ENCODE assay signal across 26 cellular contexts in the genomic region with DNA sequence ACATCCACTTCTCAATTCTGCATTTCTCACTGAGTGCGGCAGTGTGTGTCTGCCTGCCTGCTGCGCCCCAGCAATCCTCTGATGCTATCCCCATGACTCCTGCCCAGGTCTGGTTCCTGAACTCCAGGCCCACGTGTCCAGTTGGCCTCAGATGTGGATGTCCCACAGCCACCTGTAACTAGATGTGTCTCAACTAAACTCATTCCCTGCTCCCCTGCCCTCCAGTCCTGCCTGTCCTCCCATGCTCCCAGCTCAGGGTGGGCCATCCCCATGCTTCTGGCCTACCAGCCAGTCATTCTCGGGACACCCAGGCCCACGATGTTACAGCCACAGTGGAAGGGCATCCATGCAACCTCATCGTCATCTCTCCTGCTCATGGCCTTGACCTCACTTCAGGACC.
A peak's percentile ranks its signal among the peaks of the same experiment; 100 is the strongest.
DNase-seq lines count a peak whose midpoint lies in the region; ATAC-seq and TF ChIP-seq lines count a peak whose summit lies in the region.
"Had no signal": no experiment of that assay in that cellular context is flagged by ENCODE, and none has a peak within 500 bp of the region (broad histone marks: within the 10 kb centered on the region; RNA-seq: fewer than 3 reads in every experiment).

No MANE protein-coding gene starts in this region.

- H3K27ac Mint-ChIP-seq in activated T-helper 17 cell treated with anti-CD3 and anti-CD28 coated beads, Interleukin-2, amount 50 U/mL, for 72 hours, result peak overlapping the region; percentile 93
- H3K27ac Mint-ChIP-seq: dendritic cell treated with granulocyte-macrophage colony-stimulating factor and Interleukin-4, amounts not matched to agents 40 ng/mL and 50 ng/mL, for 4 days; endodermal cell had no signal

- no peak overlapping the region for H2BK5ac ChIP-seq in mesenchymal stem cell (ENCODE audit: low read depth, low read length, poor library complexity, severe bottlenecking)

- no peaks in the 10 kb centered on the region for H3K9me3 Mint-ChIP-seq in activated T-helper 17 cell treated with anti-CD3 and anti-CD28 coated beads, Interleukin-2, amount 50 U/mL, for 72 hours
- H3K9me3 Mint-ChIP-seq: activated CD4-positive, alpha-beta T cell treated with anti-CD3 and anti-CD28 coated beads, Interleukin-2, amount 10 ng/mL, durations not matched to agents 7 days and 5 days; dendritic cell treated with granulocyte-macrophage colony-stimulating factor and Interleukin-4, amounts not matched to agents 40 ng/mL and 50 ng/mL, for 4 days had no signal

- WGBS in right cardiac atrium, result 85% methylated on average over 6 of the region's 6 CpGs
- 86 to 91% (median 88%) methylated on average over 6 of the region's 6 CpGs for WGBS in heart left ventricle, 4 donors
- 87% methylated on average over 6 of the region's 6 CpGs for WGBS in mesenchymal stem cell

- H3K27ac ChIP-seq in right cardiac atrium (ENCODE audit: low read length) (no peak overlapping the region), heart left ventricle (no peak overlapping the region), mesenchymal stem cell (ENCODE audit: low read length, poor library complexity, severe bottlenecking) (no peak overlapping the region), tibial artery (no peak overlapping the region)
- H3K27ac ChIP-seq: esophagus muscularis mucosa, HL-60, testis, uterus had no signal

- H4K8ac ChIP-seq in mesenchymal stem cell (ENCODE audit: low read length), result no peak overlapping the region

- no peak overlapping the region for H3K23ac ChIP-seq in mesenchymal stem cell (ENCODE audit: low read length in 2 of 2)

- TF ChIP-seq CTCF in heart left ventricle (IDR thresholded peaks at IDR 0.05), result no peak
- TF ChIP-seq CTCF in tibial artery (IDR thresholded peaks at IDR 0.05), result no peak

- no peaks in the 10 kb centered on the region for H3K79me1 ChIP-seq in mesenchymal stem cell (replicated peaks; ENCODE audit: low read length, poor library complexity, severe bottlenecking)

- peaks cover 11% of the 10 kb centered on the region for H3K4me1 Mint-ChIP-seq in activated T-helper 17 cell treated with anti-CD3 and anti-CD28 coated beads, Interleukin-2, amount 50 U/mL, for 72 hours
- H3K4me1 Mint-ChIP-seq: endodermal cell had no signal

- H3K4me3 Mint-ChIP-seq in activated T-helper 17 cell treated with anti-CD3 and anti-CD28 coated beads, Interleukin-2, amount 50 U/mL, for 72 hours, result no peak overlapping the region
- H3K4me3 Mint-ChIP-seq: activated CD4-positive, alpha-beta T cell treated with anti-CD3 and anti-CD28 coated beads, Interleukin-2, amount 10 ng/mL, durations not matched to agents 7 days and 5 days; activated T-cell treated with anti-CD3 and anti-CD28 coated beads, Interleukin-2, amount 50 U/mL, for 24 hours; CD14-positive monocyte; dendritic cell treated with granulocyte-macrophage colony-stimulating factor and Interleukin-4, amounts not matched to agents 40 ng/mL and 50 ng/mL, for 4 days; endodermal cell; T-helper 2 cell treated with Interferon-gamma antibody and Interleukin-4, amounts not matched to agents 5 μg/mL and 100 μg/mL, for 36 hours had no signal

- no peak overlapping the region for H3K14ac ChIP-seq in mesenchymal stem cell (ENCODE audit: low read length in 2 of 2)

- H2BK12ac ChIP-seq in mesenchymal stem cell (ENCODE audit: low read length in 2 of 2), result no peak overlapping the region

- H3K4me3 ChIP-seq in right cardiac atrium (ENCODE audit: low read length), result no peak overlapping the region
- H3K4me3 ChIP-seq in heart left ventricle, result no peak overlapping the region
- H3K4me3 ChIP-seq in mesenchymal stem cell (ENCODE audit: insufficient read depth in 1 of 2, low read depth in 1 of 2, low read length in 2 of 2), result no peak overlapping the region
- H3K4me3 ChIP-seq in tibial artery, result no peak overlapping the region
- H3K4me3 ChIP-seq: esophagus muscularis mucosa, smooth muscle cell, testis, uterus had no signal

- no peak overlapping the region for H3K4ac ChIP-seq in mesenchymal stem cell (ENCODE audit: low read depth in 1 of 2, low read length in 2 of 2)

- H3K9ac ChIP-seq in mesenchymal stem cell (ENCODE audit: low read length), result no peak overlapping the region

- H3K36me3 ChIP-seq in heart left ventricle (peaks cover 0 to 4% (median 0%) of the 10 kb centered on the region in 9 donors), mesenchymal stem cell (ENCODE audit: control insufficient read depth in 1 of 2, insufficient read depth in 2 of 2, low read depth in 1 of 2, low read length in 2 of 2) (no peaks in the 10 kb centered on the region), tibial artery (no peaks in the 10 kb centered on the region)
- H3K36me3 ChIP-seq: uterus had no signal

- H3K9me3 ChIP-seq in right cardiac atrium (ENCODE audit: control insufficient read depth, low read length) (no peaks in the 10 kb centered on the region), heart left ventricle (peaks cover 0 to 13% (median 0%) of the 10 kb centered on the region in 12 donors), mesenchymal stem cell (ENCODE audit: control insufficient read depth, low read length) (peaks cover 3% of the 10 kb centered on the region), tibial artery (peaks cover 0 to 4% (median 4%) of the 10 kb centered on the region in 3 donors)
- H3K9me3 ChIP-seq: testis, uterus had no signal

- intact Hi-C loops in right cardiac atrium (cut with DNase I) (no loop called here), heart left ventricle (cut with DNase I) (loop anchor here in 3 of 10 donors (5.0 to 10.0 kb wide), 3 partner anchors 78 to 809 kb away; a partner anchor contains a TSS), tibial artery (cut with DNase I; ENCODE audit: low total_unique reads) (no loop called here)

- H3K4me1 ChIP-seq in right cardiac atrium (ENCODE audit: control insufficient read depth, insufficient read depth, low read length), result no peaks in the 10 kb centered on the region
- H3K4me1 ChIP-seq in heart left ventricle, result peaks cover 0 to 10% (median 6%) of the 10 kb centered on the region in 12 donors
- H3K4me1 ChIP-seq in mesenchymal stem cell (ENCODE audit: control insufficient read depth, insufficient read depth, low read depth, low read length), result peaks cover 2% of the 10 kb centered on the region
- peaks cover 0 to 16% (median 8%) of the 10 kb centered on the region in 4 donors for H3K4me1 ChIP-seq in tibial artery

- H3K4me2 ChIP-seq in mesenchymal stem cell (ENCODE audit: low read length, poor library complexity, severe bottlenecking), result no peak overlapping the region
- H3K4me2 ChIP-seq: smooth muscle cell had no signal

- no peaks in the 10 kb centered on the region for H3K27me3 ChIP-seq in right cardiac atrium (ENCODE audit: control insufficient read depth, insufficient read depth)
- no peaks in the 10 kb centered on the region for H3K27me3 ChIP-seq in heart left ventricle
- H3K27me3 ChIP-seq in mesenchymal stem cell (ENCODE audit: control insufficient read depth in 1 of 2, insufficient read depth in 1 of 2, low read length in 2 of 2), result peaks cover 0 to 4% of the 10 kb centered on the region in 2 experiments
- no peaks in the 10 kb centered on the region for H3K27me3 ChIP-seq in tibial artery
- H3K27me3 ChIP-seq: esophagus muscularis mucosa, foreskin keratinocyte, testis, uterus had no signal

- H3K36me3 Mint-ChIP-seq in activated T-helper 17 cell treated with anti-CD3 and anti-CD28 coated beads, Interleukin-2, amount 50 U/mL, for 72 hours (ENCODE audit: low read depth), result peaks cover 11% of the 10 kb centered on the region

- DNase-seq in right cardiac atrium (peak in 2 of 3 donors; percentile 20 to 23), heart left ventricle (no peak), mesenchymal stem cell (no peak), tibial artery (peak; percentile 11 to 27), dedifferentiated amniotic fluid mesenchymal stem cell (ENCODE audit: extremely low spot score) (no peak)
- DNase-seq: activated CD4-positive, alpha-beta T cell treated with anti-CD3 and anti-CD28 coated beads, Interleukin-2, amount 10 ng/mL, durations not matched to agents 7 days and 5 days; activated naive CD4-positive, alpha-beta T cell; activated T-cell treated with anti-CD3 and anti-CD28 coated beads, Interleukin-2, amount 50 U/mL, for 24 hours; Kasumi-1; mesendoderm; NCI-H446 treated with DMSO at 0.1 percent for 48 hours; nucleus accumbens; OCI-M1; SHP77 treated with DMSO at 0.1 percent for 48 hours; testis had no signal

- H2AK5ac ChIP-seq in mesenchymal stem cell (ENCODE audit: low read length, severe bottlenecking), result no peak overlapping the region

- no peak overlapping the region for H2BK120ac ChIP-seq in mesenchymal stem cell (ENCODE audit: low read depth, low read length)

- no peak overlapping the region for H3K18ac ChIP-seq in mesenchymal stem cell (ENCODE audit: low read depth in 1 of 2, low read length in 2 of 2)

- no peaks in the 10 kb centered on the region for H3K27me3 Mint-ChIP-seq in activated T-helper 17 cell treated with anti-CD3 and anti-CD28 coated beads, Interleukin-2, amount 50 U/mL, for 72 hours
- H3K27me3 Mint-ChIP-seq: activated T-cell treated with anti-CD3 and anti-CD28 coated beads, Interleukin-2, amount 50 U/mL, for 24 hours had no signal

- H4K91ac ChIP-seq in mesenchymal stem cell (ENCODE audit: low read length), result peak overlapping the region; percentile 9

- ATAC-seq in right cardiac atrium (no peak), heart left ventricle (no peak), HG02642 (IDR thresholded peaks at IDR 0.05; ENCODE audit: poor library complexity, unreplicated experiment) (no peak)
- no peak for ATAC-seq in activated T-helper 17 cell treated with anti-CD3 and anti-CD28 coated beads, Interleukin-2, amount 50 U/mL, for 72 hours (replicated peaks)

- no peak overlapping the region for H2BK15ac ChIP-seq in mesenchymal stem cell (ENCODE audit: low read depth, poor library complexity, severe bottlenecking)

- TF ChIP-seq POLR2A in heart left ventricle (IDR thresholded peaks at IDR 0.05), result no peak

- H2AFZ ChIP-seq in mesenchymal stem cell (ENCODE audit: low read depth, low read length), result no peak overlapping the region

Comparison
In these comparisons a context has a peak if more than half of its experiments do, and no peak if none do; other contexts are left out.
1. DNase-seq: peak in right cardiac atrium (2 of 3) and tibial artery (2 of 2); none in heart left ventricle (0 of 5), mesenchymal stem cell (single experiment) and dedifferentiated amniotic fluid mesenchymal stem cell (single experiment).